Comparison of ENCODE assay signal across 1 cellular context in the genomic region with DNA sequence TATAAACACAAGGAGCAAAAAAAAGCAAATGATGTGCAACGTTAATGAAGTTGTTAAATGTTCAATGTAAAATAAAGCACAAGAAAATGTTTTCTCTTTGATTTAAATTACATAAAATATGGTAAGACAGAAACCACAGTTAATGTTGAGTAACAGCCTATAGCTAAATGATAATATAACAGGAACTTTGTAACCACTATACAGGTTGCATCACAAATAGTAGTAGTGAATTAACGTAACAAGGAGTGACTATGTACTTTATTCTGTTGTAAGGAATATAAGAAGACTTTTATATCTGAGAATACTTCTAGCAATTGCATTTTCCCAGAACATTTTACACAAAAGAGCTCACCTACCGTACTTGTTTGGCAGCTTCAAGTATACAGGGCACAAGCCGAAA.
TF ChIP-seq lines count a peak whose summit lies in the region.

No MANE protein-coding gene starts in this region.

TF ChIP-seq in GM23338, 12 proteins besides CTCF, POLR2A, EP300 and RAD21 (continued from another document):
- TF ChIP-seq, protein P1, sequence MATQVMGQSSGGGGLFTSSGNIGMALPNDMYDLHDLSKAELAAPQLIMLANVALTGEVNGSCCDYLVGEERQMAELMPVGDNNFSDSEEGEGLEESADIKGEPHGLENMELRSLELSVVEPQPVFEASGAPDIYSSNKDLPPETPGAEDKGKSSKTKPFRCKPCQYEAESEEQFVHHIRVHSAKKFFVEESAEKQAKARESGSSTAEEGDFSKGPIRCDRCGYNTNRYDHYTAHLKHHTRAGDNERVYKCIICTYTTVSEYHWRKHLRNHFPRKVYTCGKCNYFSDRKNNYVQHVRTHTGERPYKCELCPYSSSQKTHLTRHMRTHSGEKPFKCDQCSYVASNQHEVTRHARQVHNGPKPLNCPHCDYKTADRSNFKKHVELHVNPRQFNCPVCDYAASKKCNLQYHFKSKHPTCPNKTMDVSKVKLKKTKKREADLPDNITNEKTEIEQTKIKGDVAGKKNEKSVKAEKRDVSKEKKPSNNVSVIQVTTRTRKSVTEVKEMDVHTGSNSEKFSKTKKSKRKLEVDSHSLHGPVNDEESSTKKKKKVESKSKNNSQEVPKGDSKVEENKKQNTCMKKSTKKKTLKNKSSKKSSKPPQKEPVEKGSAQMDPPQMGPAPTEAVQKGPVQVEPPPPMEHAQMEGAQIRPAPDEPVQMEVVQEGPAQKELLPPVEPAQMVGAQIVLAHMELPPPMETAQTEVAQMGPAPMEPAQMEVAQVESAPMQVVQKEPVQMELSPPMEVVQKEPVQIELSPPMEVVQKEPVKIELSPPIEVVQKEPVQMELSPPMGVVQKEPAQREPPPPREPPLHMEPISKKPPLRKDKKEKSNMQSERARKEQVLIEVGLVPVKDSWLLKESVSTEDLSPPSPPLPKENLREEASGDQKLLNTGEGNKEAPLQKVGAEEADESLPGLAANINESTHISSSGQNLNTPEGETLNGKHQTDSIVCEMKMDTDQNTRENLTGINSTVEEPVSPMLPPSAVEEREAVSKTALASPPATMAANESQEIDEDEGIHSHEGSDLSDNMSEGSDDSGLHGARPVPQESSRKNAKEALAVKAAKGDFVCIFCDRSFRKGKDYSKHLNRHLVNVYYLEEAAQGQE (IDR thresholded peaks at IDR 0.05; ENCODE audit: unreplicated experiment), result no peak
